Comparison of ENCODE assay signal across 8 cellular contexts in the genomic region with DNA sequence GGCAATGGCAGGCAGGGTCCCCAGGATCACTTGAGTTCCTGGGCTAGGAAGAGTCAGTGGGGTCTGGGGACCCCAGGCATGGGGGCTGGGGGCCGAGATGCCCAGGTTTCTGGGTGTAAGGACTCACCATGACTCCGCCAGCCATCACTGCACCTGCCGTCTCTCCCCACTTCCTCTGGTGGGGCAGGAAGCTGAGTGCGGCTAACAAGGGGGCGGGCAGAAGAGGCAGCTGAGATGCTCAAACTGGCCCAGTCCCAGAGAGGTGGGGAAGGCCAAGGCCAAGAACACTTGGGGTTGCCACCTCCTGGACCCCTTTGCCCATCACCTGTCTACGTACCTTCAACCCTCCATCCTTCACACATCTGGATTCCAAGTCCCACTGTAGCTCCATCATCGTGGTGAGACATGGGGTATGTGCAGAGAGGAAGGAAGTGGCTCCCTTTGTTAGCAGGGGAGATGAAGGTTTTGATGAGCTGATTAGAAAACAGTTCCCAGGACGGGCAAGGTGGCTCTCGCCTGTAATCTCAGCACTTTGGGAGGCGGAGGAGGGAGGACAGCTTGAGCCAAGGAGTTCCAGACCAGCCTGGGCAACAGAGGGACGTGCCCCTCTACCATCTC. TPM values are rescaled to one million over a fixed set of nuclear protein-coding genes. Genes with fewer than 3 reads are reported as not detected.
A peak's percentile ranks its signal among the peaks of the same experiment; 100 is the strongest.
DNase-seq lines count a peak whose midpoint lies in the region; ATAC-seq and TF ChIP-seq lines count a peak whose summit lies in the region.

A gene with protein sequence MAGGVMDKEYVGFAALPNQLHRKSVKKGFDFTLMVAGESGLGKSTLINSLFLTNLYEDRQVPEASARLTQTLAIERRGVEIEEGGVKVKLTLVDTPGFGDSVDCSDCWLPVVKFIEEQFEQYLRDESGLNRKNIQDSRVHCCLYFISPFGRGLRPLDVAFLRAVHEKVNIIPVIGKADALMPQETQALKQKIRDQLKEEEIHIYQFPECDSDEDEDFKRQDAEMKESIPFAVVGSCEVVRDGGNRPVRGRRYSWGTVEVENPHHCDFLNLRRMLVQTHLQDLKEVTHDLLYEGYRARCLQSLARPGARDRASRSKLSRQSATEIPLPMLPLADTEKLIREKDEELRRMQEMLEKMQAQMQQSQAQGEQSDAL (minus strand): TSS at position 164 of the 618 bp plus-strand sequence. CDS start 19 bp downstream, at position 145.

- intact Hi-C loops in PC-3 (cut with micrococcal nuclease), result no loop called here

- CTCF ChIA-PET in PC-3 (lab: Charles Lee), result no interaction called here

- H3K79me2 ChIP-seq in PC-3 (ENCODE audit: low read length), result no peaks in the 10 kb centered on the region

- no peaks in the 10 kb centered on the region for H4K20me1 ChIP-seq in PC-3 (ENCODE audit: low read length)

- H3K27me3 ChIP-seq in PC-3 (ENCODE audit: low read length), result no peaks in the 10 kb centered on the region

- peaks cover under 1% of the 10 kb centered on the region; the same call in 1 of the 2 replicates for H3K4me1 ChIP-seq in PC-3 (ENCODE audit: insufficient read depth, low read length)

- POLR2A ChIA-PET in PC-3 (lab: Charles Lee; ENCODE audit: unreplicated experiment), result no interaction called here

- peak within 1 kb of the TSS; percentile 63 for H3K4me3 ChIP-seq in GM12864 (ENCODE audit: low read depth, low read length)
- no peak within 1 kb of the TSS for H3K4me3 ChIP-seq in PC-3 (ENCODE audit: low read length)

- DNase-seq in GM12864 (ENCODE audit: low read depth), result no peak
- peak; percentile 49 for DNase-seq in RPMI8226
- DNase-seq in activated naive CD4-positive, alpha-beta T cell treated with anti-CD3 and anti-CD28 coated beads, Interleukin-2, amount 50 U/mL, for 16 hours, result peak; percentile 73
- DNase-seq in stimulated activated CD4-positive, alpha-beta T cell treated with anti-CD3 and anti-CD28 coated beads, Interleukin-1b, Interleukin-23, amount 100 ng/mL, for 4 hours (ENCODE audit: low read depth in 2 of 2), result peak; percentile 60 to 61
- DNase-seq in DMS 273 (lab: John Stamatoyannopoulos, UW; ENCODE audit: unreplicated experiment), result no peak
- no peak for DNase-seq in dedifferentiated amniotic fluid mesenchymal stem cell (ENCODE audit: extremely low spot score)
- DNase-seq in omental fat pad (ENCODE audit: low spot score), result no peak
- no peak for DNase-seq in PC-3

- ATAC-seq in omental fat pad (ENCODE audit: low FRiP score) (no peak), PC-3 (no peak)

- BruUV-seq in PC-3 (replicated peaks; lab: Mats Ljungman, UMichigan), result no TSS peak

- no peaks in the 10 kb centered on the region for H3K36me3 ChIP-seq in PC-3 (ENCODE audit: low read depth, low read length)

- H3K4me2 ChIP-seq in PC-3 (ENCODE audit: low read length), result no peak within 1 kb of the TSS

- H3F3A ChIP-seq in PC-3 (ENCODE audit: low read length, unreplicated experiment), result no peaks in the 10 kb centered on the region

- TF ChIP-seq CTCF in GM12864 (IDR thresholded peaks at IDR 0.05; ENCODE audit: low read depth, low read length, missing control alignments) (no peak), omental fat pad (IDR thresholded peaks at IDR 0.05) (no peak), PC-3 (conservative IDR thresholded peaks at IDR 0.05; ENCODE audit: low read depth, low read length) (no peak)

- no peak within 1 kb of the TSS for H3K9ac ChIP-seq in PC-3 (ENCODE audit: low read length)

- no peak within 1 kb of the TSS for H2AFZ ChIP-seq in PC-3 (ENCODE audit: low read length)

- no peaks in the 10 kb centered on the region for H3K9me2 ChIP-seq in PC-3 (replicated peaks; ENCODE audit: low read length)

- H3K27ac ChIP-seq in PC-3 (ENCODE audit: low read length), result no peak within 1 kb of the TSS

- H3K9me3 ChIP-seq in PC-3 (ENCODE audit: low read length), result no peaks in the 10 kb centered on the region

RNA-seq across cellular contexts. Expression of the gene that starts here (rescaled TPM):
- total RNA-seq in omental fat pad (1 to 10 TPM in 3 of 4 donors, under 1 TPM in 1; 0.93 to 2.6 (median 2.4) TPM), PC-3 (2014; rRNA removed) (0.55 TPM in 1 of 2 replicates, not detected in the other)

Comparison
In these comparisons a context has a peak if more than half of its experiments do, and no peak if none do; other contexts are left out.
1. DNase-seq: peak in RPMI8226 (single experiment), activated naive CD4-positive, alpha-beta T cell treated with anti-CD3 and anti-CD28 coated beads, Interleukin-2, amount 50 U/mL, for 16 hours (single experiment) and stimulated activated CD4-positive, alpha-beta T cell treated with anti-CD3 and anti-CD28 coated beads, Interleukin-1b, Interleukin-23, amount 100 ng/mL, for 4 hours (2 of 2); none in GM12864 (single experiment), DMS 273 (single experiment), dedifferentiated amniotic fluid mesenchymal stem cell (single experiment), omental fat pad (single experiment) and PC-3 (single experiment).